25 cellular contexts compared by ENCODE assay signal in the genomic region with DNA sequence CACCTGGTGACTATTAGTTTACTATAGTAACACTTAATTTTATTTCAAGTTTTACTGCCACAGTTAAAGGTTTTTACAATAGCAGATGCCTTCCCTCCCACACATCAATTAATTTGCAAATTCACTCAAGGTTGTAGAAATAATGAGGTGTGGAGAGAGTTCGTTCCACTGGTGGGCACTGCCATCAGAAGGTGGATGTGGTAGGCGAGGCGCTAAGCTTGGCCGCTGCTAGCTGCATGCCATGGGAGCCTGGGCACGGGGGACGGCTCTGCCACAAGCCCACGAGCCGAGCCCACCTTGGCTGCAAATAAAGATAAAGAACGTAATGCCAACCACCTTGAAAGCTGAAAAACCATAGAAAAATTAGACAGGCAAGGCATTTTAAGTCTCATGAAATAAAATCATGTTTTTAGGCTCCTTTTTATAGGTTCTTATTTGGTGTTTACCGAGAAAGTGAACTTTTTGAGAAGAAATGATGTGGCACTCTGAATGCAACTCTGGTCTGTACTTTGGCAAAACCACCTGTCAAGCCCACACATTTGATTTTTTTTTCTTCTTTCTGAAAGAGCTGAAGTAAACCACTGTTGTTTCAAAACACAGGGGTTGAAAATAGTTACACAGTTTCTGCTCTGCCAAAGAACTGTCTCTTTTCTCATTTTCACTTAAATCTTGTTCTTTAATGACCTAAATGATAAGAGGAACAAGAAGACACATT. TPM values are rescaled to one million over a fixed set of nuclear protein-coding genes. Genes with fewer than 3 reads are reported as not detected.
A peak's percentile ranks its signal among the peaks of the same experiment; 100 is the strongest.
DNase-seq lines count a peak whose midpoint lies in the region; ATAC-seq, FAIRE-seq and TF ChIP-seq lines count a peak whose summit lies in the region.
"Had no signal": no experiment of that assay in that cellular context is flagged by ENCODE, and none has a peak within 500 bp of the region (broad histone marks: within the 10 kb centered on the region; RNA-seq: fewer than 3 reads in every experiment).

No MANE protein-coding gene starts in this region.

- peaks cover 3% of the 10 kb centered on the region for H3K4me1 ChIP-seq in CD8-positive, alpha-beta T cell (ENCODE audit: insufficient read depth, low read length)
- no peaks in the 10 kb centered on the region for H3K4me1 ChIP-seq in endothelial cell of umbilical vein (ENCODE audit: control insufficient read depth, extremely low read depth, insufficient read depth, low read length)
- H3K4me1 ChIP-seq in mucosa of descending colon (ENCODE audit: low read depth), result no peaks in the 10 kb centered on the region
- H3K4me1 ChIP-seq: parathyroid adenoma had no signal

- peak overlapping the region; percentile 3 for H3K27ac Mint-ChIP-seq in CD8-positive, alpha-beta T cell
- H3K27ac Mint-ChIP-seq: activated naive CD4-positive, alpha-beta T cell treated with anti-CD3 and anti-CD28 coated beads, Interleukin-2, amount 50 U/mL, for 24 hours; H9; T-cell had no signal

- no TSS peak for BruUV-seq in endothelial cell of umbilical vein (replicated peaks; lab: Mats Ljungman, UMichigan)

- H3K27me3 ChIP-seq in CD8-positive, alpha-beta T cell (ENCODE audit: insufficient read depth, low read length), result no peaks in the 10 kb centered on the region
- no peaks in the 10 kb centered on the region for H3K27me3 ChIP-seq in endothelial cell of umbilical vein (ENCODE audit: control insufficient read depth in 2 of 2, insufficient read depth in 2 of 2, low read length in 2 of 2)
- H3K27me3 ChIP-seq in dorsolateral prefrontal cortex, result no peaks in the 10 kb centered on the region
- H3K27me3 ChIP-seq: upper lobe of left lung had no signal

- H3K36me3 Mint-ChIP-seq in CD8-positive, alpha-beta T cell, result no peaks in the 10 kb centered on the region
- H3K36me3 Mint-ChIP-seq: T-cell had no signal

- TF ChIP-seq POLR2A in endothelial cell of umbilical vein (IDR thresholded peaks at IDR 0.05; ENCODE audit: low read depth, low read length), result no peak

- no peak for DNase-seq in CD8-positive, alpha-beta T cell
- DNase-seq in endothelial cell of umbilical vein (ENCODE audit: low read depth, low spot score), result no peak
- no peak for DNase-seq in Kasumi-1 (lab: John Stamatoyannopoulos, UW)
- no peak for DNase-seq in NCI-H2196 (lab: John Stamatoyannopoulos, UW; ENCODE audit: unreplicated experiment)
- DNase-seq in dorsolateral prefrontal cortex, result no peak
- no peak for DNase-seq in mucosa of descending colon
- DNase-seq: anterior cingulate cortex; central memory CD4-positive, alpha-beta T cell; left ventricle myocardium inferior; midbrain; NCI-H1092 treated with DMSO at 0.1 percent for 48 hours; NCI-H345; PC-3; stimulated activated CD4-positive, alpha-beta T cell treated with anti-CD3 and anti-CD28 coated beads, Interleukin-12 subunit alpha, Interleukin-12 subunit beta, amount 100 ng/mL, for 4 hours; stimulated activated CD4-positive, alpha-beta T cell treated with anti-CD3 and anti-CD28 coated beads, Interleukin-4, amount 100 ng/mL, for 4 hours; T-cell had no signal

- no peaks in the 10 kb centered on the region for H4K20me1 ChIP-seq in endothelial cell of umbilical vein (replicated peaks; ENCODE audit: control insufficient read depth, extremely low read depth, insufficient read depth, low read length)

- CTCF ChIA-PET in CD8-positive, alpha-beta T cell (lab: Charles Lee), result no interaction called here
- CTCF ChIA-PET in endothelial cell of umbilical vein (lab: Charles Lee), result no interaction called here

- H3K4me1 Mint-ChIP-seq in CD8-positive, alpha-beta T cell (ENCODE audit: low read depth), result peaks cover 73% of the 10 kb centered on the region

- peak; percentile 4 for FAIRE-seq in endothelial cell of umbilical vein (lab: Jason Lieb, UNC)
- FAIRE-seq: TTC549 had no signal

- peaks cover 11% of the 10 kb centered on the region for H3K79me2 ChIP-seq in endothelial cell of umbilical vein (ENCODE audit: control insufficient read depth, insufficient read depth, low read length)

- no peaks in the 10 kb centered on the region for H3K9me3 Mint-ChIP-seq in CD8-positive, alpha-beta T cell
- H3K9me3 Mint-ChIP-seq: activated naive CD4-positive, alpha-beta T cell treated with anti-CD3 and anti-CD28 coated beads, Interleukin-2, amount 50 U/mL, for 24 hours; H9; T-cell had no signal

- no peak overlapping the region for H3K4me3 ChIP-seq in CD8-positive, alpha-beta T cell (ENCODE audit: low read depth, low read length)
- no peak overlapping the region for H3K4me3 ChIP-seq in endothelial cell of umbilical vein (replicated peaks in 1 of 3; ENCODE audit: insufficient read depth in 1 of 3, low read depth in 1 of 3, low read length in 3 of 3)
- no peak overlapping the region for H3K4me3 ChIP-seq in dorsolateral prefrontal cortex
- no peak overlapping the region for H3K4me3 ChIP-seq in mucosa of descending colon
- H3K4me3 ChIP-seq: left ventricle myocardium inferior, upper lobe of left lung had no signal

- H3K9ac ChIP-seq in endothelial cell of umbilical vein (replicated peaks; ENCODE audit: extremely low read depth, insufficient read depth, low read length), result no peak overlapping the region
- H3K9ac ChIP-seq: parathyroid adenoma had no signal

- dilution Hi-C loops in endothelial cell of umbilical vein (cut with MboI; ENCODE audit: extremely low pct_ligation_motif_present, low sequenced_read_pairs), result no loop called here

- H2AFZ ChIP-seq in endothelial cell of umbilical vein (ENCODE audit: low read depth, low read length), result no peak overlapping the region
- H2AFZ ChIP-seq: parathyroid adenoma had no signal

- intact Hi-C loops in CD8-positive, alpha-beta T cell (cut with DNase I, micrococcal nuclease), result no loop called here
- intact Hi-C loops in endothelial cell of umbilical vein (cut with micrococcal nuclease) (no loop called here), dorsolateral prefrontal cortex (cut with DNase I) (no loop called here), mucosa of descending colon (cut with DNase I, micrococcal nuclease) (no loop called here)

- POLR2A ChIA-PET in CD8-positive, alpha-beta T cell (lab: Charles Lee), result no interaction called here
- POLR2A ChIA-PET in endothelial cell of umbilical vein (lab: Charles Lee), result no interaction called here

- H3K36me3 ChIP-seq in CD8-positive, alpha-beta T cell (ENCODE audit: insufficient read depth, low read length), result no peaks in the 10 kb centered on the region
- H3K36me3 ChIP-seq in endothelial cell of umbilical vein (ENCODE audit: control insufficient read depth in 2 of 2, extremely low read depth in 1 of 2, insufficient read depth in 2 of 2, low read length in 2 of 2) (no peaks in the 10 kb centered on the region), mucosa of descending colon (ENCODE audit: low read depth) (no peaks in the 10 kb centered on the region)
- H3K36me3 ChIP-seq: left ventricle myocardium inferior, upper lobe of left lung had no signal

- no peak for TF ChIP-seq CTCF in CD8-positive, alpha-beta T cell (IDR thresholded peaks at IDR 0.05)
- no peak for TF ChIP-seq CTCF in endothelial cell of umbilical vein (IDR thresholded peaks at IDR 0.05; ENCODE audit: extremely low read depth in 1 of 2, insufficient read depth in 1 of 2, low read depth in 1 of 2, low read length in 2 of 2)
- TF ChIP-seq CTCF in dorsolateral prefrontal cortex (IDR thresholded peaks at IDR 0.05 in 54 of 56, conservative IDR thresholded peaks at IDR 0.05 in 2 of 56; ENCODE audit: low read depth in 1 of 56, partially characterized antibody in 56 of 56), result no peak
- TF ChIP-seq CTCF in mucosa of descending colon (IDR thresholded peaks at IDR 0.05), result no peak

- no peak overlapping the region for H3K4me2 ChIP-seq in endothelial cell of umbilical vein (ENCODE audit: insufficient read depth, low read length)

- H3K9me3 ChIP-seq in CD8-positive, alpha-beta T cell (ENCODE audit: low read length), result no peaks in the 10 kb centered on the region
- H3K9me3 ChIP-seq in endothelial cell of umbilical vein (replicated peaks; ENCODE audit: control insufficient read depth, insufficient read depth, low read length) (no peaks in the 10 kb centered on the region), mucosa of descending colon (no peaks in the 10 kb centered on the region)
- H3K9me3 ChIP-seq: left ventricle myocardium inferior, upper lobe of left lung had no signal

- no peaks in the 10 kb centered on the region for H3K9me1 ChIP-seq in endothelial cell of umbilical vein (replicated peaks; ENCODE audit: control insufficient read depth, extremely low read depth, insufficient read depth, low read length)

- no peak overlapping the region for H3K27ac ChIP-seq in CD8-positive, alpha-beta T cell (ENCODE audit: low read depth, low read length)
- H3K27ac ChIP-seq in endothelial cell of umbilical vein (ENCODE audit: insufficient read depth, low read depth, low read length) (no peak overlapping the region), dorsolateral prefrontal cortex (no peak overlapping the region)
- H3K27ac ChIP-seq: C4-2B, epithelial cell of prostate, left ventricle myocardium inferior, parathyroid adenoma, upper lobe of left lung had no signal

- no peaks in the 10 kb centered on the region for H3K27me3 Mint-ChIP-seq in CD8-positive, alpha-beta T cell (ENCODE audit: low read depth)
- H3K27me3 Mint-ChIP-seq: activated naive CD4-positive, alpha-beta T cell treated with anti-CD3 and anti-CD28 coated beads, Interleukin-2, amount 50 U/mL, for 24 hours; T-cell had no signal

- ATAC-seq in CD8-positive, alpha-beta T cell, result no peak
- peak; percentile 79 for ATAC-seq in GM18498 (IDR thresholded peaks at IDR 0.05; ENCODE audit: unreplicated experiment)
- ATAC-seq in HG03066 (IDR thresholded peaks at IDR 0.05; ENCODE audit: low read depth, unreplicated experiment), result peak; percentile 79
- no peak for ATAC-seq in mucosa of descending colon
- ATAC-seq: PC-3 had no signal

- no peak overlapping the region for H3K4me3 Mint-ChIP-seq in CD8-positive, alpha-beta T cell
- H3K4me3 Mint-ChIP-seq: activated naive CD4-positive, alpha-beta T cell treated with anti-CD3 and anti-CD28 coated beads, Interleukin-2, amount 50 U/mL, for 24 hours; H9; T-cell had no signal

TF ChIP-seq in endothelial cell of umbilical vein, 7 proteins besides CTCF, POLR2A, EP300 and RAD21:
- no peak for TF ChIP-seq FOS (IDR thresholded peaks at IDR 0.05; ENCODE audit: borderline replicate concordance, insufficient read depth, low read length)

RNA-seq across cellular contexts. Expression of gene MED27, which starts 47.6 kb away (rescaled TPM):
- total RNA-seq in CD8-positive, alpha-beta T cell, result 10 to 100 TPM; 17.8 to 18.6 TPM
- total RNA-seq in endothelial cell of umbilical vein, result 27.2 and 27.9 TPM in 2 replicates
- polyA plus RNA-seq in endothelial cell of umbilical vein, result 47.8 and 49.1 TPM in 2 replicates
- 40.4 and 42.7 TPM in 2 replicates for polyA plus RNA-seq in endothelial cell of umbilical vein (2011; cell fraction: cytosol; rRNA removed)
- 25.0 and 27.3 TPM in 2 replicates for polyA plus RNA-seq in endothelial cell of umbilical vein (2011; cell fraction: nucleus; rRNA removed)
- 36.2 and 41.0 TPM in 2 replicates for polyA plus RNA-seq in endothelial cell of umbilical vein (2012)
- 34.0 and 34.5 TPM in 2 replicates for polyA minus RNA-seq in endothelial cell of umbilical vein
- polyA minus RNA-seq in endothelial cell of umbilical vein (2011; cell fraction: cytosol; rRNA and poly(A)+ RNA removed), result 29.6 TPM
- 20.0 and 28.4 TPM in 2 replicates for polyA minus RNA-seq in endothelial cell of umbilical vein (2011; cell fraction: nucleus; rRNA and poly(A)+ RNA removed)
- 10 to 100 TPM; 17.8 to 40.0 (median 27.6) TPM for total RNA-seq in dorsolateral prefrontal cortex
- 10 to 100 TPM; 13.0 to 16.3 (median 14.4) TPM for total RNA-seq in mucosa of descending colon

Comparison
In these comparisons a context has a peak if more than half of its experiments do, and no peak if none do; other contexts are left out.
1. ATAC-seq: peak in GM18498 (single experiment) and HG03066 (single experiment); none in CD8-positive, alpha-beta T cell (single experiment) and mucosa of descending colon (single experiment).